ENCODE assay signal across 13 cellular contexts in genomic region chr1:211328866-211329265, GRCh38. TPM values are rescaled to one million over a fixed set of nuclear protein-coding genes. Genes with fewer than 3 reads are reported as not detected.
A peak's percentile ranks its signal among the peaks of the same experiment; 100 is the strongest.
DNase-seq lines count a peak whose midpoint lies in the region; ATAC-seq and TF ChIP-seq lines count a peak whose summit lies in the region.
"Had no signal": no experiment of that assay in that cellular context is flagged by ENCODE, and none has a peak within 500 bp of the region (broad histone marks: within the 10 kb centered on the region; RNA-seq: fewer than 3 reads in every experiment).

No MANE protein-coding gene starts in this region.

- H3K4me2 ChIP-seq in BLaER1 (peak overlapping the region; percentile 97), GM23338 (no peak overlapping the region)

- no peak for ATAC-seq in GM23338
- ATAC-seq in HG03571 (IDR thresholded peaks at IDR 0.05; ENCODE audit: unreplicated experiment) = no peak

- no peak for TF ChIP-seq CTCF in GM12875 (IDR thresholded peaks at IDR 0.05; ENCODE audit: borderline replicate concordance, insufficient read depth, low read depth, low read length)
- no peak for TF ChIP-seq CTCF in GM23338 (conservative IDR thresholded peaks at IDR 0.05; ENCODE audit: low read depth in 2 of 2)
- no peak for TF ChIP-seq CTCF in uterus (IDR thresholded peaks at IDR 0.05)

- H3K36me3 ChIP-seq in BLaER1 = no peaks in the 10 kb centered on the region
- H3K36me3 ChIP-seq in mucosa of rectum (ENCODE audit: control insufficient read depth in 2 of 2, insufficient read depth in 2 of 2, low read length in 2 of 2) = peaks cover 0 to 3% of the 10 kb centered on the region in 2 donors
- H3K36me3 ChIP-seq in GM23338 (ENCODE audit: insufficient read depth) = no peaks in the 10 kb centered on the region
- no peaks in the 10 kb centered on the region for H3K36me3 ChIP-seq in uterus

- H3F3A ChIP-seq in GM23338 (replicated peaks; ENCODE audit: low read depth) = no peaks in the 10 kb centered on the region

- H3K9me3 ChIP-seq in BLaER1 (no peaks in the 10 kb centered on the region), mucosa of rectum (ENCODE audit: control insufficient read depth in 2 of 2, low read length in 2 of 2) (no peaks in the 10 kb centered on the region), uterus (no peaks in the 10 kb centered on the region)

- peaks cover 55% of the 10 kb centered on the region for H3K4me1 ChIP-seq in BLaER1
- H3K4me1 ChIP-seq in mucosa of rectum (ENCODE audit: control insufficient read depth in 2 of 2, insufficient read depth in 2 of 2, low read length in 2 of 2) = peaks cover 43 to 49% of the 10 kb centered on the region in 2 donors
- H3K4me1 ChIP-seq in GM23338 (ENCODE audit: insufficient read depth) = peaks cover 35% of the 10 kb centered on the region
- peaks cover 0 to 8% of the 10 kb centered on the region in 2 donors for H3K4me1 ChIP-seq in uterus

- H3K27ac ChIP-seq in BLaER1 (no peak overlapping the region), mucosa of rectum (ENCODE audit: low read depth in 2 of 2, low read length in 2 of 2) (peak overlapping the region in 1 of 2 donors; percentile 46), GM23338 (ENCODE audit: low read depth) (no peak overlapping the region), uterus (no peak overlapping the region)
- H3K27ac ChIP-seq: C4-2B had no signal

- TF ChIP-seq POLR2A in uterus (IDR thresholded peaks at IDR 0.05) = no peak

- H2AFZ ChIP-seq in GM23338 = no peak overlapping the region

- H4K20me1 ChIP-seq in BLaER1 (peaks cover 60% of the 10 kb centered on the region), GM23338 (replicated peaks; ENCODE audit: insufficient read depth) (no peaks in the 10 kb centered on the region; the same call in 1 of the 2 replicates)

- intact Hi-C loops in activated T-helper 1 cell treated with anti-CD3 and anti-CD28 coated beads, Interleukin-12 subunit alpha, Interleukin-12 subunit beta, Interleukin-2, Interleukin-4 antibody, amounts not matched to agents 30 ng/mL and 10 ng/mL and 1 ng/mL, durations not matched to agents 14 hours and 24 hours and 36 hours (cut with micrococcal nuclease) = loop anchor here (5.0 kb wide), 1 partner anchor 708 kb away; the partner anchor contains the start of genes DTL and INTS7
- intact Hi-C loops in uterus (cut with DNase I; ENCODE audit: low total_unique reads) = no loop called here

- H3K27me3 Mint-ChIP-seq in activated T-helper 1 cell treated with anti-CD3 and anti-CD28 coated beads, Interleukin-12 subunit alpha, Interleukin-12 subunit beta, Interleukin-2, Interleukin-4 antibody, amounts not matched to agents 30 ng/mL and 10 ng/mL and 1 ng/mL, durations not matched to agents 14 hours and 24 hours and 36 hours (ENCODE audit: insufficient read depth) = no peaks in the 10 kb centered on the region
- peaks cover 23% of the 10 kb centered on the region for H3K27me3 Mint-ChIP-seq in GM23338 (ENCODE audit: insufficient read depth, low read depth, poor library complexity)

- DNase-seq in activated T-helper 1 cell treated with anti-CD3 and anti-CD28 coated beads, Interleukin-12 subunit alpha, Interleukin-12 subunit beta, Interleukin-2, Interleukin-4 antibody, amounts not matched to agents 30 ng/mL and 10 ng/mL and 1 ng/mL, durations not matched to agents 14 hours and 24 hours and 36 hours (ENCODE audit: low spot score) = no peak
- no peak for DNase-seq in GM23338 (ENCODE audit: low spot score)
- no peak for DNase-seq in NCI-H345 (lab: John Stamatoyannopoulos, UW)
- no peak for DNase-seq in uterus
- DNase-seq: foreskin melanocyte; MV-4-11; stimulated activated CD4-positive, alpha-beta T cell treated with anti-CD3 and anti-CD28 coated beads, Interleukin-1b, Interleukin-23, amount 100 ng/mL, for 48 hours had no signal

- H3K4me3 ChIP-seq in BLaER1 (no peak overlapping the region), GM12875 (ENCODE audit: low read depth, low read length) (peak overlapping the region; percentile 88), mucosa of rectum (ENCODE audit: low read length in 2 of 2) (peak overlapping the region; percentile 41 to 88), GM23338 (no peak overlapping the region), uterus (no peak overlapping the region)

- H3K4me1 Mint-ChIP-seq in activated T-helper 1 cell treated with anti-CD3 and anti-CD28 coated beads, Interleukin-12 subunit alpha, Interleukin-12 subunit beta, Interleukin-2, Interleukin-4 antibody, amounts not matched to agents 30 ng/mL and 10 ng/mL and 1 ng/mL, durations not matched to agents 14 hours and 24 hours and 36 hours (ENCODE audit: low read depth) = peaks cover 79% of the 10 kb centered on the region
- H3K4me1 Mint-ChIP-seq in GM23338 = peaks cover 51% of the 10 kb centered on the region

- H3K9me3 Mint-ChIP-seq in activated T-helper 1 cell treated with anti-CD3 and anti-CD28 coated beads, Interleukin-12 subunit alpha, Interleukin-12 subunit beta, Interleukin-2, Interleukin-4 antibody, amounts not matched to agents 30 ng/mL and 10 ng/mL and 1 ng/mL, durations not matched to agents 14 hours and 24 hours and 36 hours = no peaks in the 10 kb centered on the region
- no peaks in the 10 kb centered on the region for H3K9me3 Mint-ChIP-seq in GM23338
- H3K9me3 Mint-ChIP-seq: dendritic cell treated with granulocyte-macrophage colony-stimulating factor and Interleukin-4, amounts not matched to agents 40 ng/mL and 50 ng/mL, for 4 days had no signal

- H3K4me3 Mint-ChIP-seq in activated T-helper 1 cell treated with anti-CD3 and anti-CD28 coated beads, Interleukin-12 subunit alpha, Interleukin-12 subunit beta, Interleukin-2, Interleukin-4 antibody, amounts not matched to agents 30 ng/mL and 10 ng/mL and 1 ng/mL, durations not matched to agents 14 hours and 24 hours and 36 hours = peak overlapping the region; percentile 91
- no peak overlapping the region for H3K4me3 Mint-ChIP-seq in GM23338
- H3K4me3 Mint-ChIP-seq: dendritic cell treated with granulocyte-macrophage colony-stimulating factor and Interleukin-4, amounts not matched to agents 40 ng/mL and 50 ng/mL, for 4 days had no signal

- no peaks in the 10 kb centered on the region for H3K9me2 ChIP-seq in GM23338 (ENCODE audit: insufficient read depth)

- H3K27me3 ChIP-seq in BLaER1 (no peaks in the 10 kb centered on the region), mucosa of rectum (ENCODE audit: control insufficient read depth in 2 of 2, insufficient read depth in 2 of 2, low read length in 2 of 2) (no peaks in the 10 kb centered on the region), GM23338 (ENCODE audit: insufficient read depth) (peaks cover 22% of the 10 kb centered on the region), uterus (no peaks in the 10 kb centered on the region)

- H3K79me2 ChIP-seq in GM23338 (replicated peaks; ENCODE audit: insufficient read depth) = peaks cover 52% of the 10 kb centered on the region

- H3K27ac Mint-ChIP-seq in activated T-helper 1 cell treated with anti-CD3 and anti-CD28 coated beads, Interleukin-12 subunit alpha, Interleukin-12 subunit beta, Interleukin-2, Interleukin-4 antibody, amounts not matched to agents 30 ng/mL and 10 ng/mL and 1 ng/mL, durations not matched to agents 14 hours and 24 hours and 36 hours = peak overlapping the region; percentile 80
- no peak overlapping the region for H3K27ac Mint-ChIP-seq in GM23338
- H3K27ac Mint-ChIP-seq: dendritic cell treated with granulocyte-macrophage colony-stimulating factor and Interleukin-4, amounts not matched to agents 40 ng/mL and 50 ng/mL, for 4 days had no signal

- peaks cover 21% of the 10 kb centered on the region for H3K36me3 Mint-ChIP-seq in activated T-helper 1 cell treated with anti-CD3 and anti-CD28 coated beads, Interleukin-12 subunit alpha, Interleukin-12 subunit beta, Interleukin-2, Interleukin-4 antibody, amounts not matched to agents 30 ng/mL and 10 ng/mL and 1 ng/mL, durations not matched to agents 14 hours and 24 hours and 36 hours (ENCODE audit: low read depth)
- peaks cover 9% of the 10 kb centered on the region for H3K36me3 Mint-ChIP-seq in GM23338 (ENCODE audit: low read depth)

- H3K9ac ChIP-seq in BLaER1 = peak overlapping the region; percentile 86
- peak overlapping the region in 1 of 2 donors; percentile 85 for H3K9ac ChIP-seq in mucosa of rectum (ENCODE audit: low read depth in 1 of 2, low read length in 2 of 2)

TF ChIP-seq in GM23338, 12 proteins besides CTCF, POLR2A, EP300 and RAD21 (continues in another document):
- no peak for TF ChIP-seq POLR2AphosphoS5 (IDR thresholded peaks at IDR 0.05; ENCODE audit: low read depth)
- no peak for TF ChIP-seq EZH2phosphoT487 (IDR thresholded peaks at IDR 0.05; ENCODE audit: unreplicated experiment)
- TF ChIP-seq REST (IDR thresholded peaks at IDR 0.05; ENCODE audit: unreplicated experiment) = no peak

RNA-seq across cellular contexts. Expression of gene TRAF5, which starts 2.2 kb away (rescaled TPM):
- 54.3 and 57.2 TPM in 2 replicates for total RNA-seq in activated T-helper 1 cell treated with anti-CD3 and anti-CD28 coated beads, Interleukin-12 subunit alpha, Interleukin-12 subunit beta, Interleukin-2, Interleukin-4 antibody, amounts not matched to agents 30 ng/mL and 10 ng/mL and 1 ng/mL, durations not matched to agents 14 hours and 24 hours and 36 hours
- 17.8 and 18.9 TPM in 2 replicates for total RNA-seq in GM23338 (2014; rRNA removed; shearing (Covaris generic))
- 7.4 and 9.2 TPM in 2 replicates for polyA plus RNA-seq in GM23338 (2016; fragmentation: Nextera tagmentation; extraction: Ambion mirVana)
- 10 to 100 TPM; 17.1 to 98.6 (median 53.3) TPM for total RNA-seq in uterus

Comparison
In these comparisons a context has a peak if more than half of its experiments do, and no peak if none do; other contexts are left out.
1. H3K4me3 ChIP-seq: peak in GM12875 (single experiment) and mucosa of rectum (2 of 2); none in BLaER1 (single experiment), GM23338 (single experiment) and uterus (0 of 2).